ENCODE assay signal across 27 cellular contexts in genomic region chr12:103331643-103332042, GRCh38.
"Had no signal": no experiment of that assay in that cellular context is flagged by ENCODE, and none has a peak within 500 bp of the region (broad histone marks: within the 10 kb centered on the region; RNA-seq: fewer than 3 reads in every experiment).

No MANE protein-coding gene starts in this region.

- H3K27me3 Mint-ChIP-seq: activated CD4-positive, alpha-beta memory T cell treated with anti-CD3 and anti-CD28 coated beads for 36 hours; activated CD4-positive, alpha-beta T cell treated with anti-CD3 and anti-CD28 coated beads, Interleukin-2, amount 10 ng/mL, durations not matched to agents 24 days and 14 days; activated naive CD4-positive, alpha-beta T cell treated with anti-CD3 and anti-CD28 coated beads, Interleukin-2, amount 10 ng/mL, durations not matched to agents 7 days and 5 days; activated naive CD8-positive, alpha-beta T cell treated with anti-CD3 and anti-CD28 coated beads, Interleukin-2, amount 10 ng/mL, durations not matched to agents 7 days and 5 days; activated T-cell treated with anti-CD3 and anti-CD28 coated beads, Interleukin-2, amount 50 U/mL, for 24 hours; brain; naive B cell; stimulated activated naive CD8-positive, alpha-beta T cell treated with anti-CD3 and anti-CD28 coated beads, Interleukin-15, Interleukin-2, amounts not matched to agents 100 ng/mL and 50 ng/mL, for 24 hours had no signal

- DNase-seq: activated CD4-positive, alpha-beta memory T cell treated with anti-CD3 and anti-CD28 coated beads for 36 hours; activated CD4-positive, alpha-beta T cell treated with anti-CD3 and anti-CD28 coated beads, Interleukin-2, amount 10 ng/mL, durations not matched to agents 24 days and 14 days; activated CD4-positive, CD25-positive, alpha-beta regulatory T cell treated with anti-CD3 and anti-CD28 coated beads, Interleukin-2, amount 50 U/mL, for 72 hours; activated CD8-positive, alpha-beta memory T cell treated with anti-CD3 and anti-CD28 coated beads, Interleukin-2, amount 50 U/mL, for 4 hours; activated gamma-delta T cell; activated naive CD4-positive, alpha-beta T cell treated with anti-CD3 and anti-CD28 coated beads, Interleukin-2, amount 10 ng/mL, durations not matched to agents 7 days and 5 days; activated naive CD8-positive, alpha-beta T cell treated with anti-CD3 and anti-CD28 coated beads, Interleukin-2, amount 10 ng/mL, durations not matched to agents 7 days and 5 days; activated T-cell treated with anti-CD3 and anti-CD28 coated beads, Interleukin-2, amount 50 U/mL, for 24 hours; dorsolateral prefrontal cortex; effector memory CD4-positive, alpha-beta T cell; left cardiac atrium; left ventricle myocardium superior; naive B cell; nucleus accumbens; pancreas; psoas muscle; sigmoid colon; small intestine; stimulated activated CD4-positive, alpha-beta T cell treated with anti-CD3 and anti-CD28 coated beads, Interleukin-4, amount 100 ng/mL, for 24 hours; T1000; uterus; WERI-Rb-1 had no signal

- H3K36me3 Mint-ChIP-seq: activated CD4-positive, alpha-beta memory T cell treated with anti-CD3 and anti-CD28 coated beads for 36 hours; activated naive CD4-positive, alpha-beta T cell treated with anti-CD3 and anti-CD28 coated beads, Interleukin-2, amount 10 ng/mL, durations not matched to agents 7 days and 5 days; activated naive CD8-positive, alpha-beta T cell treated with anti-CD3 and anti-CD28 coated beads, Interleukin-2, amount 10 ng/mL, durations not matched to agents 7 days and 5 days; brain; stimulated activated effector memory CD8-positive, alpha-beta T cell treated with anti-CD3 and anti-CD28 coated beads, Interleukin-12 subunit alpha, Interleukin-12 subunit beta, amount 100 ng/mL, for 72 hours; type B pancreatic cell had no signal

- H3K27ac Mint-ChIP-seq: activated CD4-positive, alpha-beta memory T cell treated with anti-CD3 and anti-CD28 coated beads for 36 hours; activated CD4-positive, alpha-beta T cell treated with anti-CD3 and anti-CD28 coated beads, Interleukin-2, amount 10 ng/mL, durations not matched to agents 24 days and 14 days; activated naive CD4-positive, alpha-beta T cell treated with anti-CD3 and anti-CD28 coated beads, Interleukin-2, amount 10 ng/mL, durations not matched to agents 7 days and 5 days; activated naive CD8-positive, alpha-beta T cell treated with anti-CD3 and anti-CD28 coated beads, Interleukin-2, amount 10 ng/mL, durations not matched to agents 7 days and 5 days; activated T-cell treated with anti-CD3 and anti-CD28 coated beads, Interleukin-2, amount 50 U/mL, for 24 hours; brain; stimulated activated effector memory CD8-positive, alpha-beta T cell treated with anti-CD3 and anti-CD28 coated beads, Interleukin-12 subunit alpha, Interleukin-12 subunit beta, amount 100 ng/mL, for 72 hours; stimulated activated naive CD8-positive, alpha-beta T cell treated with anti-CD3 and anti-CD28 coated beads, Interleukin-15, Interleukin-2, amounts not matched to agents 100 ng/mL and 50 ng/mL, for 24 hours; type B pancreatic cell had no signal

- H3K4me1 Mint-ChIP-seq: activated CD4-positive, alpha-beta T cell treated with anti-CD3 and anti-CD28 coated beads, Interleukin-2, amount 10 ng/mL, durations not matched to agents 24 days and 14 days; activated naive CD4-positive, alpha-beta T cell treated with anti-CD3 and anti-CD28 coated beads, Interleukin-2, amount 10 ng/mL, durations not matched to agents 7 days and 5 days; activated naive CD8-positive, alpha-beta T cell treated with anti-CD3 and anti-CD28 coated beads, Interleukin-2, amount 10 ng/mL, durations not matched to agents 7 days and 5 days; stimulated activated effector memory CD8-positive, alpha-beta T cell treated with anti-CD3 and anti-CD28 coated beads, Interleukin-12 subunit alpha, Interleukin-12 subunit beta, amount 100 ng/mL, for 72 hours had no signal

- H3K9me3 Mint-ChIP-seq: activated CD4-positive, alpha-beta memory T cell treated with anti-CD3 and anti-CD28 coated beads for 36 hours; activated CD4-positive, alpha-beta T cell treated with anti-CD3 and anti-CD28 coated beads, Interleukin-2, amount 10 ng/mL, durations not matched to agents 24 days and 14 days; activated naive CD4-positive, alpha-beta T cell treated with anti-CD3 and anti-CD28 coated beads, Interleukin-2, amount 10 ng/mL, durations not matched to agents 7 days and 5 days; activated naive CD8-positive, alpha-beta T cell treated with anti-CD3 and anti-CD28 coated beads, Interleukin-2, amount 10 ng/mL, durations not matched to agents 7 days and 5 days; activated T-cell treated with anti-CD3 and anti-CD28 coated beads, Interleukin-2, amount 50 U/mL, for 24 hours; brain; naive B cell; stimulated activated effector memory CD8-positive, alpha-beta T cell treated with anti-CD3 and anti-CD28 coated beads, Interleukin-12 subunit alpha, Interleukin-12 subunit beta, amount 100 ng/mL, for 72 hours; stimulated activated naive CD8-positive, alpha-beta T cell treated with anti-CD3 and anti-CD28 coated beads, Interleukin-15, Interleukin-2, amounts not matched to agents 100 ng/mL and 50 ng/mL, for 24 hours; type B pancreatic cell had no signal

- H3K4me3 Mint-ChIP-seq: activated CD4-positive, alpha-beta memory T cell treated with anti-CD3 and anti-CD28 coated beads for 36 hours; activated CD4-positive, alpha-beta T cell treated with anti-CD3 and anti-CD28 coated beads, Interleukin-2, amount 10 ng/mL, durations not matched to agents 24 days and 14 days; activated naive CD4-positive, alpha-beta T cell treated with anti-CD3 and anti-CD28 coated beads, Interleukin-2, amount 10 ng/mL, durations not matched to agents 7 days and 5 days; activated naive CD8-positive, alpha-beta T cell treated with anti-CD3 and anti-CD28 coated beads, Interleukin-2, amount 10 ng/mL, durations not matched to agents 7 days and 5 days; activated T-cell treated with anti-CD3 and anti-CD28 coated beads, Interleukin-2, amount 50 U/mL, for 24 hours; brain; naive B cell; stimulated activated effector memory CD8-positive, alpha-beta T cell treated with anti-CD3 and anti-CD28 coated beads, Interleukin-12 subunit alpha, Interleukin-12 subunit beta, amount 100 ng/mL, for 72 hours; stimulated activated naive CD8-positive, alpha-beta T cell treated with anti-CD3 and anti-CD28 coated beads, Interleukin-15, Interleukin-2, amounts not matched to agents 100 ng/mL and 50 ng/mL, for 24 hours; type B pancreatic cell had no signal

- ATAC-seq: gastroesophageal sphincter; left cardiac atrium; left ventricle myocardium superior; psoas muscle; stimulated activated effector memory CD8-positive, alpha-beta T cell treated with anti-CD3 and anti-CD28 coated beads, Interleukin-12 subunit alpha, Interleukin-12 subunit beta, amount 100 ng/mL, for 72 hours had no signal
